In genomic region chr18:3266062-3266608, GRCh38 we compare ENCODE assay signal across 15 cellular contexts. TPM values are rescaled to one million over a fixed set of nuclear protein-coding genes. Genes with fewer than 3 reads are reported as not detected.
DNase-seq lines count a peak whose midpoint lies in the region; ATAC-seq, FAIRE-seq and TF ChIP-seq lines count a peak whose summit lies in the region.
"Had no signal": no experiment of that assay in that cellular context is flagged by ENCODE, and none has a peak within 500 bp of the region (broad histone marks: within the 10 kb centered on the region; RNA-seq: fewer than 3 reads in every experiment).

No MANE protein-coding gene starts in this region.

- intact Hi-C loops in left ventricle myocardium inferior (cut with micrococcal nuclease): no loop called here
- intact Hi-C loops in Right ventricle myocardium inferior (cut with DNase I): no loop called here
- intact Hi-C loops in adrenal gland (cut with DNase I): loop anchor here (10.0 kb wide), 2 partner anchors 59 to 189 kb away; partner anchors contain the start of gene TGIF1 (in 1 of the 2)

- TF ChIP-seq POLR2A in adrenal gland (IDR thresholded peaks at IDR 0.05): peak in 1 of 2 donors; percentile 22

- H3K36me3 ChIP-seq in left ventricle myocardium inferior (no peaks in the 10 kb centered on the region), adrenal gland (replicated peaks in 1 of 2) (no peaks in the 10 kb centered on the region)
- H3K36me3 ChIP-seq: vagina had no signal

- H3K4me1 ChIP-seq in left ventricle myocardium inferior: peaks cover 99% of the 10 kb centered on the region
- peaks cover 51 to 72% of the 10 kb centered on the region in 2 donors for H3K4me1 ChIP-seq in adrenal gland (replicated peaks in 1 of 2)

- H3K9me3 ChIP-seq in left ventricle myocardium inferior (replicated peaks) (no peaks in the 10 kb centered on the region), adrenal gland (replicated peaks in 1 of 3) (no peaks in the 10 kb centered on the region)
- H3K9me3 ChIP-seq: vagina had no signal

- DNase-seq in left ventricle myocardium inferior (no peak), Right ventricle myocardium inferior (ENCODE audit: missing footprints) (no peak), adrenal gland (peak; percentile 45 to 82 (median 60)), kidney tubule cell (ENCODE audit: low spot score) (peak; percentile 39), urothelium cell line (ENCODE audit: low spot score) (no peak)
- DNase-seq in stimulated activated CD4-positive, alpha-beta T cell treated with anti-CD3 and anti-CD28 coated beads, Interleukin-12 subunit alpha, Interleukin-12 subunit beta, amount 100 ng/mL, for 4 hours: no peak
- DNase-seq: activated CD4-positive, alpha-beta T cell treated with anti-CD3 and anti-CD28 coated beads for 1 hour; activated naive CD4-positive, alpha-beta T cell treated with anti-CD3 and anti-CD28 coated beads, Interleukin-2, amount 10 ng/mL, durations not matched to agents 7 days and 5 days; NCI-H69 had no signal

- WGBS in adrenal gland, 4 donors: 23 to 34% (median 31%) methylated on average over 7 of the region's 7 CpGs

- H3K27ac ChIP-seq in left ventricle myocardium inferior (replicated peaks): peak overlapping the region; percentile 10
- H3K27ac ChIP-seq in adrenal gland: peak overlapping the region; percentile 42 to 98 (median 58)
- H3K27ac ChIP-seq: SK-N-MC, vagina had no signal

- H3K4me3 ChIP-seq in left ventricle myocardium inferior: no peak overlapping the region
- H3K4me3 ChIP-seq in adrenal gland: peak overlapping the region in 1 of 4 donors; percentile 1
- H3K4me3 ChIP-seq: vagina had no signal

- H3K27me3 ChIP-seq in left ventricle myocardium inferior (ENCODE audit: low read depth): no peaks in the 10 kb centered on the region
- H3K27me3 ChIP-seq in adrenal gland: no peaks in the 10 kb centered on the region
- H3K27me3 ChIP-seq: vagina had no signal

- TF ChIP-seq CTCF in left ventricle myocardium inferior (IDR thresholded peaks at IDR 0.05; ENCODE audit: borderline replicate concordance): no peak
- TF ChIP-seq CTCF in adrenal gland (IDR thresholded peaks at IDR 0.05): no peak

- ATAC-seq in Right ventricle myocardium inferior: no peak
- no peak for ATAC-seq in GM18520 (IDR thresholded peaks at IDR 0.05; ENCODE audit: unreplicated experiment)
- ATAC-seq in GM21381 (IDR thresholded peaks at IDR 0.05; ENCODE audit: unreplicated experiment): no peak

- FAIRE-seq in urothelium cell line (lab: Jason Lieb, UNC): no peak
- FAIRE-seq: colon, G401.6 had no signal

RNA-seq across cellular contexts. Expression of gene MYL12B, which starts 4.2 kb away (rescaled TPM):
- total RNA-seq in left ventricle myocardium inferior (176 TPM), Right ventricle myocardium inferior (180 TPM), adrenal gland (100 to 1,000 TPM; 259 to 580 (median 376) TPM)
- 100 to 1,000 TPM; 396 to 810 (median 786) TPM for polyA plus RNA-seq in adrenal gland

RNA-seq across cellular contexts. Expression of gene MYL12A, which starts 18.5 kb away (rescaled TPM):
- 2,410 TPM for total RNA-seq in left ventricle myocardium inferior
- 2,252 TPM for total RNA-seq in Right ventricle myocardium inferior
- 100 to 1,000 TPM; 191 to 436 (median 251) TPM for total RNA-seq in adrenal gland
- polyA plus RNA-seq in adrenal gland: 100 to 1,000 TPM; 217 to 419 (median 226) TPM

RNA-seq across cellular contexts. Expression of gene MYOM1, which starts 46.4 kb away (rescaled TPM):
- 667 TPM for total RNA-seq in left ventricle myocardium inferior
- total RNA-seq in Right ventricle myocardium inferior: 611 TPM
- total RNA-seq in adrenal gland: 1 to 10 TPM; 1.3 to 3.3 (median 2.5) TPM
- polyA plus RNA-seq in adrenal gland: 10 to 100 TPM in 1 of 3 donors, 1 to 10 TPM in 2; 3.8 to 20.0 (median 5.9) TPM

Comparison
In these comparisons a context has a peak if more than half of its experiments do, and no peak if none do; other contexts are left out.
1. DNase-seq: peak in adrenal gland (7 of 7) and kidney tubule cell (single experiment); none in left ventricle myocardium inferior (single experiment), Right ventricle myocardium inferior (single experiment), urothelium cell line (single experiment) and stimulated activated CD4-positive, alpha-beta T cell treated with anti-CD3 and anti-CD28 coated beads, Interleukin-12 subunit alpha, Interleukin-12 subunit beta, amount 100 ng/mL, for 4 hours (single experiment).
2. RNA of gene MYOM1, which starts 46.4 kb away (total RNA-seq): 667 TPM in left ventricle myocardium inferior (single experiment) and 611 TPM in Right ventricle myocardium inferior (single experiment); 1.3 to 3.3 TPM in adrenal gland; every median in the first group is over 100 times any median in the second.
3. intact Hi-C loops: an anchor here in adrenal gland (10.0 kb wide); none called in left ventricle myocardium inferior and Right ventricle myocardium inferior.